In the genomic region with DNA sequence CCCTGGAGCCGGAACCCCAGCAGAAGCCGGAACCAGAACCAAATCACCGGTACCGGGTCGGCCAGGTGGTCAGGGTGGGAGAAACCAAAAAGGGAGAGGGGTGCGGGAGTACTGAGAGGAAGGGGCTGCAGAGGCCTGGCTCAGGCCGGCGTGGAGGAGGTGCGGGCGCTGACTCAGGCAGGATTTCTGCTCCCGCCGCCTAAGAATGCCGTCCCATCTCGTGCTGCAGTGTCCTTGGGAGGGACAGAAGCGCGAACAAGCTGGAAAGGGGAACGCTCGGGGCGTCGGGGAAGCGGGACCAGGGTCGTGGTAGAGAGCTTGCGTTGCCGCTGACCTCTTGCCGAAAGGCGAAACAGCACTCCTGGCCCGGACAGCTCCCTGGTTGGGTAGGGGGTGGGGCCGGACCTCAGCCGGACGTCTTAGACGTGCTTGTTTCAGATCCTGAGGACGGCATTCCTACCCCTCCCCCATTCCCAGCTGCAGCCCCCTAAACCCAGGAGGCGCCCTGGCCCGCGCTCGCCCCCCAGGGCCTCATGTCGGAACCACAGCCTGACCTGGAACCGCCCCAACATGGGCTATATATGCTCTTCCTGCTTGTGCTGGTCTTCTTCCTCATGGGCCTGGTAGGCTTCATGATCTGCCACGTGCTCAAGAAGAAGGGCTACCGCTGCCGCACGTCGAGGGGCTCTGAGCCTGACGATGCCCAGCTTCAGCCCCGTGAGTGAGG, we compare ENCODE assay signal across 8 cellular contexts. TPM values are rescaled to one million over a fixed set of nuclear protein-coding genes. Genes with fewer than 3 reads are reported as not detected.
A peak's percentile ranks its signal among the peaks of the same experiment; 100 is the strongest.
DNase-seq lines count a peak whose midpoint lies in the region; ATAC-seq and TF ChIP-seq lines count a peak whose summit lies in the region.

No MANE protein-coding gene starts in this region.

- peak overlapping the region; percentile 96 for H3K4me3 ChIP-seq in BE2C (ENCODE audit: low read depth, low read length)
- H3K4me3 ChIP-seq in LNCaP clone FGC (ENCODE audit: low read depth, low read length): peak overlapping the region; percentile 94

- H3K9me3 ChIP-seq in BE2C: no peaks in the 10 kb centered on the region

- H3K27ac Mint-ChIP-seq in WTC11: peak overlapping the region; percentile 36; the same call in 1 of the 2 replicates
- H3K27ac Mint-ChIP-seq in central memory CD8-positive, alpha-beta T cell (ENCODE audit: low read depth): peak overlapping the region; percentile 61

- CTCF ChIA-PET in WTC11 (lab: Charles Lee): interaction anchor here (0.6 to 3.9 kb wide), 26 partner anchors 8 to 374 kb away, joined by 3 to 106 read pairs (median 7); partner anchors contain the start of genes ARAP3, DIAPH1, FCHSD1 and PCDH1

- peaks cover 12% of the 10 kb centered on the region for H3K36me3 Mint-ChIP-seq in WTC11
- H3K36me3 Mint-ChIP-seq in central memory CD8-positive, alpha-beta T cell (ENCODE audit: insufficient read depth): peaks cover 14% of the 10 kb centered on the region

- DNase-seq in BE2C (peak; percentile 54), GM20000 (ENCODE audit: low spot score) (peak; percentile 70), LNCaP clone FGC (ENCODE audit: low read depth) (no peak), WTC11 (ENCODE audit: low spot score) (peak; percentile 94), kidney tubule cell (ENCODE audit: low spot score) (peak; percentile 43)
- DNase-seq in central memory CD8-positive, alpha-beta T cell (ENCODE audit: low spot score in 2 of 2): peak; percentile 37 to 48
- peak; percentile 49 to 55 for DNase-seq in stimulated activated CD4-positive, alpha-beta T cell treated with anti-CD3 and anti-CD28 coated beads, Interleukin-4, amount 100 ng/mL, for 4 hours

- no peaks in the 10 kb centered on the region; the same call in 1 of the 2 replicates for H3K4me1 ChIP-seq in BE2C

- peak; percentile 34 for TF ChIP-seq CTCF in BE2C (IDR thresholded peaks at IDR 0.05; ENCODE audit: low read depth, low read length)
- TF ChIP-seq CTCF in GM20000 (IDR thresholded peaks at IDR 0.05; ENCODE audit: extremely low read depth, missing control alignments): peak; percentile 36
- TF ChIP-seq CTCF in LNCaP clone FGC (IDR thresholded peaks at IDR 0.05; ENCODE audit: control insufficient read depth, extremely low read depth, insufficient read depth): no peak
- no peak; the same call in none of the 2 replicates for TF ChIP-seq CTCF in WTC11 (IDR thresholded peaks at IDR 0.05)

- no peaks in the 10 kb centered on the region for H3K9me3 Mint-ChIP-seq in WTC11
- H3K9me3 Mint-ChIP-seq in central memory CD8-positive, alpha-beta T cell: no peaks in the 10 kb centered on the region

- POLR2A ChIA-PET in WTC11 (lab: Charles Lee): interaction anchor here (0.5 to 3.3 kb wide), 7 partner anchors 12 to 543 kb away, joined by 3 to 36 read pairs (median 3); partner anchors contain the start of genes DIAPH1, FCHSD1 and PCDHB2

- H3K27me3 ChIP-seq in BE2C: no peaks in the 10 kb centered on the region

- no peaks in the 10 kb centered on the region for H3K36me3 ChIP-seq in BE2C

- H3K27me3 Mint-ChIP-seq in WTC11 (ENCODE audit: low read depth): no peaks in the 10 kb centered on the region
- H3K27me3 Mint-ChIP-seq in central memory CD8-positive, alpha-beta T cell: no peaks in the 10 kb centered on the region

- ATAC-seq in WTC11: peak; percentile 60
- peak; percentile 50 for ATAC-seq in central memory CD8-positive, alpha-beta T cell (replicated peaks; ENCODE audit: extremely low read depth, poor library complexity, severe bottlenecking)
- ATAC-seq in HG03469 (IDR thresholded peaks at IDR 0.05; ENCODE audit: unreplicated experiment): no peak

- H3K4me1 Mint-ChIP-seq in WTC11: peaks cover 26% of the 10 kb centered on the region
- peaks cover 48% of the 10 kb centered on the region for H3K4me1 Mint-ChIP-seq in central memory CD8-positive, alpha-beta T cell

- peak overlapping the region; percentile 81 for H3K4me3 Mint-ChIP-seq in WTC11
- peak overlapping the region; percentile 84 for H3K4me3 Mint-ChIP-seq in central memory CD8-positive, alpha-beta T cell

TF ChIP-seq in WTC11, 78 proteins besides CTCF, POLR2A, EP300 and RAD21 (continues in another document):
- TF ChIP-seq ERG (CRISPR knock-in tag; IDR thresholded peaks at IDR 0.05) (peak; percentile 10; the same call in 1 of the 2 replicates), MXD4 (CRISPR knock-in tag; IDR thresholded peaks at IDR 0.05; ENCODE audit: borderline replicate concordance) (no peak), ZNF423 (CRISPR knock-in tag; IDR thresholded peaks at IDR 0.05) (0 out of 2 replicates have a peak, but pooled peaks have one; percentile 38), USF2 (CRISPR knock-in tag; IDR thresholded peaks at IDR 0.05) (no peak; the same call in 1 of the 2 replicates), ZBTB21 (CRISPR knock-in tag; IDR thresholded peaks at IDR 0.05; ENCODE audit: borderline replicate concordance) (no peak), SOX15 (CRISPR knock-in tag; IDR thresholded peaks at IDR 0.05) (no peak), PRRX2 (CRISPR knock-in tag; IDR thresholded peaks at IDR 0.05) (no peak), CBFB (CRISPR knock-in tag; IDR thresholded peaks at IDR 0.05; ENCODE audit: low read depth) (0 out of 2 replicates have a peak, but pooled peaks have one; percentile 27), AFF4 (CRISPR knock-in tag; IDR thresholded peaks at IDR 0.05; ENCODE audit: borderline replicate concordance) (0 out of 2 replicates have a peak, but pooled peaks have one; percentile 54), EMX1 (CRISPR knock-in tag; IDR thresholded peaks at IDR 0.05) (peak; percentile 61; the same call in 1 of the 2 replicates), NFATC4 (CRISPR knock-in tag; IDR thresholded peaks at IDR 0.05) (peak; percentile 4; the same call in 1 of the 2 replicates)
- TF ChIP-seq, protein P1, sequence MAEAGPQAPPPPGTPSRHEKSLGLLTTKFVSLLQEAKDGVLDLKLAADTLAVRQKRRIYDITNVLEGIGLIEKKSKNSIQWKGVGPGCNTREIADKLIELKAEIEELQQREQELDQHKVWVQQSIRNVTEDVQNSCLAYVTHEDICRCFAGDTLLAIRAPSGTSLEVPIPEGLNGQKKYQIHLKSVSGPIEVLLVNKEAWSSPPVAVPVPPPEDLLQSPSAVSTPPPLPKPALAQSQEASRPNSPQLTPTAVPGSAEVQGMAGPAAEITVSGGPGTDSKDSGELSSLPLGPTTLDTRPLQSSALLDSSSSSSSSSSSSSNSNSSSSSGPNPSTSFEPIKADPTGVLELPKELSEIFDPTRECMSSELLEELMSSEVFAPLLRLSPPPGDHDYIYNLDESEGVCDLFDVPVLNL (CRISPR knock-in tag; IDR thresholded peaks at IDR 0.05; ENCODE audit: borderline replicate concordance, low read depth): no peak

RNA-seq across cellular contexts. Expression of gene RELL2, which starts 1.1 kb away (rescaled TPM):
- polyA plus RNA-seq in BE2C (2012; ENCODE audit: insufficient read depth, insufficient read length, low read depth): 62.2 TPM
- total RNA-seq in WTC11 (2021): 19.3 to 23.8 TPM (median 21.4 TPM) in 3 replicates

RNA-seq across cellular contexts. Expression of gene HDAC3, which starts 1.2 kb away (rescaled TPM):
- 109 TPM for polyA plus RNA-seq in BE2C (2012; ENCODE audit: insufficient read depth, insufficient read length, low read depth)
- total RNA-seq in WTC11 (2021): 84.7 to 96.2 TPM (median 94.5 TPM) in 3 replicates

RNA-seq across cellular contexts. Expression of gene FCHSD1, which starts 13.4 kb away (rescaled TPM):
- polyA plus RNA-seq in BE2C (2012; ENCODE audit: insufficient read depth, insufficient read length, low read depth): 7.8 TPM
- 43.6 to 50.3 TPM (median 44.8 TPM) in 3 replicates for total RNA-seq in WTC11 (2021)

RNA-seq across cellular contexts. Expression of gene DIAPH1, which starts 19.1 kb away (rescaled TPM):
- polyA plus RNA-seq in BE2C (2012; ENCODE audit: insufficient read depth, insufficient read length, low read depth): 55.0 TPM
- total RNA-seq in WTC11 (2021): 90.9 to 109 TPM (median 96.0 TPM) in 3 replicates

RNA-seq across cellular contexts. Expression of gene ARAP3, which starts 44.2 kb away (rescaled TPM):
- 38.1 TPM for polyA plus RNA-seq in BE2C (2012; ENCODE audit: insufficient read depth, insufficient read length, low read depth)
- 51.2 to 60.4 TPM (median 53.4 TPM) in 3 replicates for total RNA-seq in WTC11 (2021)

Comparison
In these comparisons a context has a peak if more than half of its experiments do, and no peak if none do; other contexts are left out.
1. CTCF ChIP-seq: peak in BE2C (single experiment) and GM20000 (single experiment); none in LNCaP clone FGC (single experiment) and WTC11 (single experiment).